In genomic region chr7:112503361-112504023, GRCh38 we compare ENCODE assay signal across 1 cellular context.
TF ChIP-seq lines count a peak whose summit lies in the region.

No MANE protein-coding gene starts in this region.

TF ChIP-seq in K562, 482 proteins besides CTCF, POLR2A, EP300 and RAD21 (continued from another document):
- TF ChIP-seq ZBTB12 (CRISPR knock-in tag; IDR thresholded peaks at IDR 0.05) (no peak), CBFB (CRISPR knock-in tag; IDR thresholded peaks at IDR 0.05) (no peak)
TF ChIP-seq in K562: peak in this region for 12.
